ENCODE assay signal across 1 cellular context in the genomic region with DNA sequence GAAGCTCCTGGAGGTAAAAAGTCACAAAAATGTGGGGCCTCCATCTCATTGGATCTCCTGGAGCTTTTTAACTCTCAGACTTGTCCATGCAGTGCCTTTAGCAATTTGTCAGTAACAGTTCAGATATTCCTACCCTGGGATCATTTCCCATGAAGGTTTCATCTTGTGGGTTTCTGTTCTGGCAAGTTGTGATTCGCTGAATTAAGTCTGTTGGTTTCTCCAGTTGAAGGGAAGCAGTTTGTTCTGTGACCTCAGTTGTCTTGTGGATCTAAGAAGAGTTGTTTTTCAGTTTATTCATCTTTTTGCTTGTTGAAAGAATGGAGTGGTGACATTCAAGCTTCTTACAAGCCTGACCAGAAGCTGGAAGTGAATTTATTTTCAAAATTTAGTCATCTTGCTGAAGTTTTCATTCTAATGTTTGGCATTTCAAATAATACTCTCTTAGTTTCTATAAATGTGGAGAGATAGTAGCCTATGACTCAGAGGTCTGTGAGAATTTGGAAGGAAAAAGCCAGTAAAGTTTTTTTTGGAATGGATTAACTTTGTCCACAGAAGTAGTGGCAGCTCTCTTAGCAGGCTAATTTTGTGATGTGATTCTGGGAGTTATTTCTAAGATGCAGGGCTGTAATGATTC.
TF ChIP-seq lines count a peak whose summit lies in the region.

No MANE protein-coding gene starts in this region.

TF ChIP-seq in IMR-90, 13 proteins besides CTCF, POLR2A, EP300 and RAD21 (continued from another document):
- TF ChIP-seq, protein P1, sequence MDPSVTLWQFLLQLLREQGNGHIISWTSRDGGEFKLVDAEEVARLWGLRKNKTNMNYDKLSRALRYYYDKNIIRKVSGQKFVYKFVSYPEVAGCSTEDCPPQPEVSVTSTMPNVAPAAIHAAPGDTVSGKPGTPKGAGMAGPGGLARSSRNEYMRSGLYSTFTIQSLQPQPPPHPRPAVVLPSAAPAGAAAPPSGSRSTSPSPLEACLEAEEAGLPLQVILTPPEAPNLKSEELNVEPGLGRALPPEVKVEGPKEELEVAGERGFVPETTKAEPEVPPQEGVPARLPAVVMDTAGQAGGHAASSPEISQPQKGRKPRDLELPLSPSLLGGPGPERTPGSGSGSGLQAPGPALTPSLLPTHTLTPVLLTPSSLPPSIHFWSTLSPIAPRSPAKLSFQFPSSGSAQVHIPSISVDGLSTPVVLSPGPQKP (IDR thresholded peaks at IDR 0.05; ENCODE audit: borderline replicate concordance, low read depth, low read length), result no peak
